ENCODE assay signal across 17 cellular contexts in genomic region chr6:17120019-17120418, GRCh38. TPM values are rescaled to one million over a fixed set of nuclear protein-coding genes. Genes with fewer than 3 reads are reported as not detected.
"Had no signal": no experiment of that assay in that cellular context is flagged by ENCODE, and none has a peak within 500 bp of the region (broad histone marks: within the 10 kb centered on the region; RNA-seq: fewer than 3 reads in every experiment).

No MANE protein-coding gene starts in this region.

- H3K27ac Mint-ChIP-seq: activated CD4-positive, alpha-beta memory T cell treated with anti-CD3 and anti-CD28 coated beads for 36 hours; activated naive CD8-positive, alpha-beta T cell treated with anti-CD3 and anti-CD28 coated beads, Interleukin-2, amount 50 U/mL, for 24 hours; naive thymus-derived CD8-positive, alpha-beta T cell had no signal

- DNase-seq: activated CD4-positive, alpha-beta memory T cell treated with anti-CD3 and anti-CD28 coated beads for 36 hours; activated CD4-positive, alpha-beta T cell treated with anti-CD3 and anti-CD28 coated beads for 1 hour; activated CD8-positive, alpha-beta memory T cell treated with anti-CD3 and anti-CD28 coated beads, Interleukin-2, amount 50 U/mL, for 48 hours; activated naive CD4-positive, alpha-beta T cell; activated naive CD8-positive, alpha-beta T cell treated with anti-CD3 and anti-CD28 coated beads, Interleukin-2, amount 50 U/mL, for 24 hours; body of pancreas; effector memory CD4-positive, alpha-beta T cell; left cardiac atrium; naive thymus-derived CD8-positive, alpha-beta T cell; posterior cingulate gyrus; thyroid gland had no signal

- H3K36me3 ChIP-seq: neutrophil, thyroid gland had no signal

- H3K4me3 ChIP-seq: body of pancreas, lung, skin epidermis, thyroid gland had no signal

- H3K27me3 ChIP-seq: body of pancreas, neutrophil, thyroid gland had no signal

- H3K36me3 Mint-ChIP-seq: activated CD4-positive, alpha-beta memory T cell treated with anti-CD3 and anti-CD28 coated beads for 36 hours; naive thymus-derived CD8-positive, alpha-beta T cell had no signal

- ATAC-seq: activated naive CD8-positive, alpha-beta T cell treated with anti-CD3 and anti-CD28 coated beads, Interleukin-2, amount 50 U/mL, for 24 hours; body of pancreas; left cardiac atrium; naive thymus-derived CD8-positive, alpha-beta T cell had no signal

- H3K9me3 Mint-ChIP-seq: activated CD4-positive, alpha-beta memory T cell treated with anti-CD3 and anti-CD28 coated beads for 36 hours; central memory CD8-positive, alpha-beta T cell had no signal

- H3K4me1 ChIP-seq: body of pancreas, thyroid gland had no signal

- H3K9me3 ChIP-seq: body of pancreas, neutrophil, thyroid gland had no signal

RNA-seq across cellular contexts. Expression of gene STMND1, which starts 18.2 kb away (rescaled TPM):
- total RNA-seq: activated CD4-positive, alpha-beta memory T cell treated with anti-CD3 and anti-CD28 coated beads for 36 hours; glomerular endothelial cell; left cardiac atrium; mononuclear cell; naive thymus-derived CD8-positive, alpha-beta T cell; thyroid gland had no signal
